Comparison of ENCODE assay signal across 11 cellular contexts in genomic region chr9:112248722-112249121, GRCh38.
DNase-seq lines count a peak whose midpoint lies in the region; ATAC-seq and TF ChIP-seq lines count a peak whose summit lies in the region.
"Had no signal": no experiment of that assay in that cellular context is flagged by ENCODE, and none has a peak within 500 bp of the region (broad histone marks: within the 10 kb centered on the region; RNA-seq: fewer than 3 reads in every experiment).

No MANE protein-coding gene starts in this region.

- no peak overlapping the region for H3K14ac ChIP-seq in IMR-90 (replicated peaks; ENCODE audit: low read depth, low read length)

- H2BK5ac ChIP-seq in IMR-90 (ENCODE audit: low read depth, low read length, poor library complexity, severe bottlenecking), result no peak overlapping the region

- no peak overlapping the region for H2BK15ac ChIP-seq in IMR-90 (ENCODE audit: low read depth, low read length)

- H3K56ac ChIP-seq in IMR-90 (ENCODE audit: extremely low read depth, insufficient read depth, low read length), result no peak overlapping the region

- no peak overlapping the region for H3K4ac ChIP-seq in IMR-90 (ENCODE audit: low read depth, low read length)

- TF ChIP-seq POLR2A in IMR-90 (IDR thresholded peaks at IDR 0.05; ENCODE audit: low read depth, low read length), result no peak

- H3K36me3 ChIP-seq in CD8-positive, alpha-beta memory T cell (ENCODE audit: insufficient read depth, low read length), result peaks cover 5% of the 10 kb centered on the region
- H3K36me3 ChIP-seq in IMR-90 (ENCODE audit: control insufficient read depth, insufficient read depth, low read length) (peaks cover 2% of the 10 kb centered on the region; the same call in 1 of the 2 replicates), colonic mucosa (no peaks in the 10 kb centered on the region)

- H3K27me3 Mint-ChIP-seq in CD8-positive, alpha-beta memory T cell, result no peaks in the 10 kb centered on the region
- no peaks in the 10 kb centered on the region for H3K27me3 Mint-ChIP-seq in memory B cell

- H2BK20ac ChIP-seq in IMR-90 (ENCODE audit: low read depth, low read length), result no peak overlapping the region

- no peaks in the 10 kb centered on the region for H4K20me1 ChIP-seq in IMR-90 (ENCODE audit: insufficient read depth, low read length)

- no peak for DNase-seq in CD8-positive, alpha-beta memory T cell
- DNase-seq in IMR-90 (peak; percentile 51), brain pericyte (ENCODE audit: low read depth, low spot score) (peak; percentile 3), memory B cell (ENCODE audit: low spot score in 2 of 2) (no peak), Kasumi-1 (lab: John Stamatoyannopoulos, UW) (no peak), colonic mucosa (no peak)
- DNase-seq: aorta had no signal

- in situ Hi-C loops in IMR-90 (cut with MboI; ENCODE audit: low sequenced_read_pairs), result no loop called here

- TF ChIP-seq CTCF in IMR-90 (conservative IDR thresholded peaks at IDR 0.05; ENCODE audit: low read depth, low read length) (no peak), colonic mucosa (IDR thresholded peaks at IDR 0.05) (no peak)

- H3K36me3 Mint-ChIP-seq in CD8-positive, alpha-beta memory T cell, result peaks cover 12 to 64% (median 13%) of the 10 kb centered on the region in 3 donors
- peaks cover 31% of the 10 kb centered on the region for H3K36me3 Mint-ChIP-seq in memory B cell

- peaks cover 28 to 41% of the 10 kb centered on the region in 2 experiments for H3K79me1 ChIP-seq in IMR-90 (ENCODE audit: low read depth in 1 of 2, low read length in 2 of 2)

- no peak overlapping the region for H3K18ac ChIP-seq in IMR-90 (ENCODE audit: low read depth, low read length)

- no peak overlapping the region for H4K91ac ChIP-seq in IMR-90 (ENCODE audit: insufficient read depth, low read depth, low read length)

- H3K23ac ChIP-seq in IMR-90 (ENCODE audit: low read depth, low read length), result no peak overlapping the region

- no peak overlapping the region for H2AFZ ChIP-seq in IMR-90 (replicated peaks; ENCODE audit: low read length, poor library complexity)

- TF ChIP-seq RAD21 in IMR-90 (IDR thresholded peaks at IDR 0.05; ENCODE audit: low read length), result no peak

- H2AK5ac ChIP-seq in IMR-90 (ENCODE audit: low read depth, low read length), result no peak overlapping the region

- H3K27ac Mint-ChIP-seq in CD8-positive, alpha-beta memory T cell, result peak overlapping the region in 5 of 8 donors; percentile 2 to 74 (median 31)
- H3K27ac Mint-ChIP-seq in memory B cell, result peak overlapping the region; percentile 5

- no peaks in the 10 kb centered on the region for H3K9me3 Mint-ChIP-seq in CD8-positive, alpha-beta memory T cell
- no peaks in the 10 kb centered on the region for H3K9me3 Mint-ChIP-seq in memory B cell

- intact Hi-C loops in IMR-90 (cut with micrococcal nuclease), result no loop called here
- intact Hi-C loops in colonic mucosa (cut with DNase I), result no loop called here

- no peaks in the 10 kb centered on the region for H3K4me1 ChIP-seq in CD8-positive, alpha-beta memory T cell (ENCODE audit: insufficient read depth, low read length)
- H3K4me1 ChIP-seq in IMR-90 (ENCODE audit: control insufficient read depth, insufficient read depth, low read length) (peaks cover 3% of the 10 kb centered on the region; the same call in 1 of the 2 replicates), colonic mucosa (no peaks in the 10 kb centered on the region)
- H3K4me1 ChIP-seq: suprapubic skin had no signal

- no peak overlapping the region for H3K4me3 Mint-ChIP-seq in CD8-positive, alpha-beta memory T cell
- H3K4me3 Mint-ChIP-seq in memory B cell, result no peak overlapping the region

- WGBS in IMR-90 (ENCODE audit: extremely low coverage in 2 of 2, insufficient read length in 1 of 2), 2 experiments, result no CpG with 5 or more reads among the region's 1 CpG

- BruUV-seq in IMR-90 (replicated peaks; lab: Mats Ljungman, UMichigan), result no TSS peak

- H3K4me1 Mint-ChIP-seq in CD8-positive, alpha-beta memory T cell, result peaks cover 32 to 59% (median 34%) of the 10 kb centered on the region in 3 donors
- H3K4me1 Mint-ChIP-seq in memory B cell, result peaks cover 1% of the 10 kb centered on the region

- no peak overlapping the region for H3K27ac ChIP-seq in CD8-positive, alpha-beta memory T cell (ENCODE audit: low read depth, low read length)
- no peak overlapping the region for H3K27ac ChIP-seq in IMR-90 (ENCODE audit: insufficient read depth, low read length)
- no peak overlapping the region for H3K27ac ChIP-seq in colonic mucosa
- H3K27ac ChIP-seq: C4-2B, suprapubic skin had no signal

- no peaks in the 10 kb centered on the region for H3K9me3 ChIP-seq in CD8-positive, alpha-beta memory T cell (ENCODE audit: low read length)
- no peaks in the 10 kb centered on the region for H3K9me3 ChIP-seq in IMR-90 (ENCODE audit: control insufficient read depth, insufficient read depth, low read length)
- no peaks in the 10 kb centered on the region for H3K9me3 ChIP-seq in colonic mucosa
- H3K9me3 ChIP-seq: suprapubic skin had no signal

- POLR2A ChIA-PET in CD8-positive, alpha-beta memory T cell (lab: Charles Lee), result interaction anchor here (0.6 kb wide), 1 partner anchor 93 kb away, joined by 3 read pairs; no protein-coding TSS in a partner anchor
- POLR2A ChIA-PET in IMR-90 (lab: Charles Lee; ENCODE audit: unreplicated experiment), result no interaction called here

- ATAC-seq in IMR-90 (ENCODE audit: low read depth), result peak; percentile 57
- no peak for ATAC-seq in memory B cell (ENCODE audit: low read depth)
- ATAC-seq in HG03457 (IDR thresholded peaks at IDR 0.05; ENCODE audit: unreplicated experiment), result no peak
- no peak for ATAC-seq in GM21529 (IDR thresholded peaks at IDR 0.05; ENCODE audit: unreplicated experiment)

- no peak overlapping the region for H4K8ac ChIP-seq in IMR-90 (ENCODE audit: low read depth in 2 of 2, low read length in 2 of 2)

- dilution Hi-C loops in IMR-90 (cut with HindIII; ENCODE audit: low sequenced_read_pairs, unreplicated experiment), result no loop called here

- peaks cover 3% of the 10 kb centered on the region for H3K9me1 ChIP-seq in IMR-90 (ENCODE audit: insufficient read depth, low read length)

- H2BK120ac ChIP-seq in IMR-90 (ENCODE audit: low read depth, low read length), result no peak overlapping the region

- no peak overlapping the region for H3K4me3 ChIP-seq in CD8-positive, alpha-beta memory T cell (ENCODE audit: low read length)
- no peak overlapping the region for H3K4me3 ChIP-seq in IMR-90 (ENCODE audit: insufficient read depth, low read depth, low read length)
- H3K4me3 ChIP-seq in colonic mucosa, result no peak overlapping the region
- H3K4me3 ChIP-seq: suprapubic skin had no signal

- CTCF ChIA-PET in CD8-positive, alpha-beta memory T cell (lab: Charles Lee), result no interaction called here
- CTCF ChIA-PET in IMR-90 (lab: Yijun Ruan, JAX), result interaction anchor here (0.7 kb wide), 1 partner anchor 66 kb away, joined by 3 read pairs; no protein-coding TSS in a partner anchor

- no peak overlapping the region for H3K4me2 ChIP-seq in IMR-90 (ENCODE audit: low read depth, low read length)

- H3K27me3 ChIP-seq in CD8-positive, alpha-beta memory T cell (ENCODE audit: insufficient read depth, low read length, poor library complexity, severe bottlenecking), result no peaks in the 10 kb centered on the region
- H3K27me3 ChIP-seq in IMR-90 (ENCODE audit: control insufficient read depth, insufficient read depth, low read length) (no peaks in the 10 kb centered on the region), colonic mucosa (no peaks in the 10 kb centered on the region)
- H3K27me3 ChIP-seq: suprapubic skin had no signal

- no peak overlapping the region for H4K5ac ChIP-seq in IMR-90 (ENCODE audit: low read depth, low read length)

- H3K9ac ChIP-seq in IMR-90 (ENCODE audit: low read depth, low read length), result no peak overlapping the region
- no peak overlapping the region for H3K9ac ChIP-seq in colonic mucosa (ENCODE audit: low read depth in 2 of 2, low read length in 2 of 2)

- H2AK9ac ChIP-seq in IMR-90 (replicated peaks; ENCODE audit: low read depth, low read length, poor library complexity), result no peak overlapping the region

TF ChIP-seq in IMR-90, 13 proteins besides CTCF, POLR2A, EP300 and RAD21:
- TF ChIP-seq ELK1 (IDR thresholded peaks at IDR 0.05; ENCODE audit: borderline replicate concordance, low read depth, low read length), result no peak
- 0 out of 2 replicates have a peak, but pooled peaks have one; percentile 13 for TF ChIP-seq FOS (IDR thresholded peaks at IDR 0.05; ENCODE audit: low read depth, low read length)

Comparison
In these comparisons a context has a peak if more than half of its experiments do, and no peak if none do; other contexts are left out.
1. DNase-seq: peak in IMR-90 (single experiment) and brain pericyte (single experiment); none in CD8-positive, alpha-beta memory T cell (0 of 5), memory B cell (0 of 2), Kasumi-1 (0 of 2) and colonic mucosa (single experiment).